In the genomic region with DNA sequence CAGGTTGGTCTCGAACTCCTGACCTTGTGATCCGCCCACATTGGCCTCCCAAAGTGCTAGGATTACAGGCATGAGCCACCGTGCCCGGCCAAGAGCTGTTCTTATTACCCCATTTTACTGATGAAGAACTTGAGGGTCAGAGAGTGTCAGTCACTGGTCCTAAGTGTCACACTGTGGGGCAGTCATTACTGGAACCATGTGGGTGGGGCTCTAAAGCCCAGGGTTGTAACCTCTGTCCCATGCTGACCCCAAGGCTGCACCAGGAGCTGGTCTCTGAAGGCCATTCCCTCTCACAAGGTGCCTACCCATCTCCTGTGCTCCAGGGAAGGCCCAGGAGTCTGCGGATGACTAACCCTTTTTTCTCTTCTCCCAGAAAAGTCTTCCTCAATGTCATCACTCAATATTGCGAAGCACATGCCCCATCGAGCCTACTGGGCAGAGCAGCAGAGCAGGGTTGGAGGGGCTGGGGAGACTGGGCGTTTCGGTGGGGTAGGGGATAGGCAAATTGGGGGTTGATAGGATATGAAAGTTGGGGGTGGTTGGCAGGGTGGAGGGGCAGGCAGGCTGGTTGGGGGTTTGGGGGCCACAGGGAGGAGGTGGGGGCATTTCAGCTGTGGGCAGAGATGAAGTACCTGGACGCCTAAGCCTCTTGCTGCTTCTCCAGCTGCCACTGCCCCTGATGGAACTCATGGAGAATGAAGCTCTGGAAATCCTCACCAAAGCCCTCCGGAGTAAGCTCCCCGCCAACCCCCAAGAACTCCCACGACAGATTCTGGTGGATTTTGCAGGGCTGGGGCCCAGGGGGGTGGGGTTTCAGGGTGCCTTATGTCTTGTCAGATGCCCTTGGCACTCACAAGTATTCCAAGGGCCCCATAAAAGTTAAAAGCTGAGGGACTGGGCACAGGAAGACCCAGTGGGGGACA, we compare ENCODE assay signal across 1 cellular context.
TF ChIP-seq lines count a peak whose summit lies in the region.

No MANE protein-coding gene starts in this region.

TF ChIP-seq in K562, 482 proteins besides CTCF, POLR2A, EP300 and RAD21:
- TF ChIP-seq, protein P1, sequence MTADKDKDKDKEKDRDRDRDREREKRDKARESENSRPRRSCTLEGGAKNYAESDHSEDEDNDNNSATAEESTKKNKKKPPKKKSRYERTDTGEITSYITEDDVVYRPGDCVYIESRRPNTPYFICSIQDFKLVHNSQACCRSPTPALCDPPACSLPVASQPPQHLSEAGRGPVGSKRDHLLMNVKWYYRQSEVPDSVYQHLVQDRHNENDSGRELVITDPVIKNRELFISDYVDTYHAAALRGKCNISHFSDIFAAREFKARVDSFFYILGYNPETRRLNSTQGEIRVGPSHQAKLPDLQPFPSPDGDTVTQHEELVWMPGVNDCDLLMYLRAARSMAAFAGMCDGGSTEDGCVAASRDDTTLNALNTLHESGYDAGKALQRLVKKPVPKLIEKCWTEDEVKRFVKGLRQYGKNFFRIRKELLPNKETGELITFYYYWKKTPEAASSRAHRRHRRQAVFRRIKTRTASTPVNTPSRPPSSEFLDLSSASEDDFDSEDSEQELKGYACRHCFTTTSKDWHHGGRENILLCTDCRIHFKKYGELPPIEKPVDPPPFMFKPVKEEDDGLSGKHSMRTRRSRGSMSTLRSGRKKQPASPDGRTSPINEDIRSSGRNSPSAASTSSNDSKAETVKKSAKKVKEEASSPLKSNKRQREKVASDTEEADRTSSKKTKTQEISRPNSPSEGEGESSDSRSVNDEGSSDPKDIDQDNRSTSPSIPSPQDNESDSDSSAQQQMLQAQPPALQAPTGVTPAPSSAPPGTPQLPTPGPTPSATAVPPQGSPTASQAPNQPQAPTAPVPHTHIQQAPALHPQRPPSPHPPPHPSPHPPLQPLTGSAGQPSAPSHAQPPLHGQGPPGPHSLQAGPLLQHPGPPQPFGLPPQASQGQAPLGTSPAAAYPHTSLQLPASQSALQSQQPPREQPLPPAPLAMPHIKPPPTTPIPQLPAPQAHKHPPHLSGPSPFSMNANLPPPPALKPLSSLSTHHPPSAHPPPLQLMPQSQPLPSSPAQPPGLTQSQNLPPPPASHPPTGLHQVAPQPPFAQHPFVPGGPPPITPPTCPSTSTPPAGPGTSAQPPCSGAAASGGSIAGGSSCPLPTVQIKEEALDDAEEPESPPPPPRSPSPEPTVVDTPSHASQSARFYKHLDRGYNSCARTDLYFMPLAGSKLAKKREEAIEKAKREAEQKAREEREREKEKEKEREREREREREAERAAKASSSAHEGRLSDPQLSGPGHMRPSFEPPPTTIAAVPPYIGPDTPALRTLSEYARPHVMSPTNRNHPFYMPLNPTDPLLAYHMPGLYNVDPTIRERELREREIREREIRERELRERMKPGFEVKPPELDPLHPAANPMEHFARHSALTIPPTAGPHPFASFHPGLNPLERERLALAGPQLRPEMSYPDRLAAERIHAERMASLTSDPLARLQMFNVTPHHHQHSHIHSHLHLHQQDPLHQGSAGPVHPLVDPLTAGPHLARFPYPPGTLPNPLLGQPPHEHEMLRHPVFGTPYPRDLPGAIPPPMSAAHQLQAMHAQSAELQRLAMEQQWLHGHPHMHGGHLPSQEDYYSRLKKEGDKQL (CRISPR knock-in tag; IDR thresholded peaks at IDR 0.05; ENCODE audit: borderline replicate concordance): 0 out of 2 replicates have a peak, but pooled peaks have one; percentile 68
- TF ChIP-seq NR2C1 (IDR thresholded peaks at IDR 0.05): peak; percentile 20; the same call in 1 of the 2 replicates
- TF ChIP-seq NR2C1 (tag; IDR thresholded peaks at IDR 0.05): no peak
- TF ChIP-seq STAT6 (CRISPR knock-in tag; IDR thresholded peaks at IDR 0.05): no peak
- peak; percentile 26; the same call in 1 of the 2 replicates for TF ChIP-seq EGR1 (conservative IDR thresholded peaks at IDR 0.05)
- TF ChIP-seq, protein P2, sequence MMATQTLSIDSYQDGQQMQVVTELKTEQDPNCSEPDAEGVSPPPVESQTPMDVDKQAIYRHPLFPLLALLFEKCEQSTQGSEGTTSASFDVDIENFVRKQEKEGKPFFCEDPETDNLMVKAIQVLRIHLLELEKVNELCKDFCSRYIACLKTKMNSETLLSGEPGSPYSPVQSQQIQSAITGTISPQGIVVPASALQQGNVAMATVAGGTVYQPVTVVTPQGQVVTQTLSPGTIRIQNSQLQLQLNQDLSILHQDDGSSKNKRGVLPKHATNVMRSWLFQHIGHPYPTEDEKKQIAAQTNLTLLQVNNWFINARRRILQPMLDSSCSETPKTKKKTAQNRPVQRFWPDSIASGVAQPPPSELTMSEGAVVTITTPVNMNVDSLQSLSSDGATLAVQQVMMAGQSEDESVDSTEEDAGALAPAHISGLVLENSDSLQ (IDR thresholded peaks at IDR 0.05): peak; percentile 9; the same call in 1 of the 2 replicates
